14 cellular contexts compared by ENCODE assay signal in the genomic region with DNA sequence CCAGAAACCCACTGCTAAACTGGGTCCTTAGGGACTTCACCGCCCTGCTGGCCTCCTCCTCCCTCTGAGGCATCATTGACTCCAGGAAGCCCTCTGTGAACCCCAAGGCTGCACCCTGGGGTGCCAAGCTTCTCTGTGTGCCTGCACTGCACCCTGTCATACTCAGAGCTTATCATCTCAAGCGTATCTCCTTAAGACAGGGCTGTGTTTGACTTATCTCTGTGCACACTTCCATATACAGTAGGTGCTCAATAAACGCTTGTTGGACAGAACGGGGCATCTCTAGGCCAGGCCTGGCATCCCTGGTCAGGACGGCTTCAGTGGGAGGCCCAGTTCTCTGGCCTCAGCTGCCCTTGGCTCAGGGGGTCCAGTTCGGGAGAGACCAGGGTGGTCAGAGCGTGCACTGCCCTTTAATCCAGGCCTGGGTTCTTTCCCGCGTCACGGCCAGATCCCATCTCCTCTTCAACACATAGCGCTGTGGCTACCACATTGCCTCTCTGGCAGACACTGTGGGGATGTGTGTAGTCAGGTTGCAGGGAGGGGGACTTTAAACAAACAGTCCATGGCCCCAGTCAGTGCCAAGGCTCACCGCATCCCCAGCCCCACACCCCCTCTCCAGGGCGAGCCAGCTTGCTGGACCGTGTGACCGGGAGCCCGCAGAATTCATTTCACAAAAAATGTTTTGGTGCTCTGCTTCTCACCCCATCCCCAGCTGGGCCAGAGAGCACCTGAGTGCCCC. TPM values are rescaled to one million over a fixed set of nuclear protein-coding genes. Genes with fewer than 3 reads are reported as not detected.
DNase-seq lines count a peak whose midpoint lies in the region; ATAC-seq and TF ChIP-seq lines count a peak whose summit lies in the region.
"Had no signal": no experiment of that assay in that cellular context is flagged by ENCODE, and none has a peak within 500 bp of the region (broad histone marks: within the 10 kb centered on the region; RNA-seq: fewer than 3 reads in every experiment).

No MANE protein-coding gene starts in this region.

- no peaks in the 10 kb centered on the region for H3K36me3 Mint-ChIP-seq in CD4-positive, alpha-beta memory T cell
- H3K36me3 Mint-ChIP-seq: memory B cell had no signal

- H3K36me3 ChIP-seq in left ventricle myocardium inferior (no peaks in the 10 kb centered on the region), neuron (ENCODE audit: insufficient read depth, low read length) (no peaks in the 10 kb centered on the region)
- H3K36me3 ChIP-seq in CD4-positive, alpha-beta memory T cell (ENCODE audit: insufficient read depth, low read length), result no peaks in the 10 kb centered on the region

- peaks cover 21% of the 10 kb centered on the region for H3K4me1 ChIP-seq in left ventricle myocardium inferior
- peaks cover 12% of the 10 kb centered on the region for H3K4me1 ChIP-seq in neuron (ENCODE audit: insufficient read depth, low read length)
- no peaks in the 10 kb centered on the region for H3K4me1 ChIP-seq in CD4-positive, alpha-beta memory T cell (ENCODE audit: insufficient read depth, low read length)

- no peak overlapping the region for H3K4me3 Mint-ChIP-seq in stimulated activated naive CD8-positive, alpha-beta T cell treated with anti-CD3 and anti-CD28 coated beads, Interleukin-15, amount 100 ng/mL, for 72 hours
- H3K4me3 Mint-ChIP-seq in CD4-positive, alpha-beta memory T cell, result no peak overlapping the region
- H3K4me3 Mint-ChIP-seq: memory B cell had no signal

- no peaks in the 10 kb centered on the region for H3K9me3 Mint-ChIP-seq in stimulated activated naive CD8-positive, alpha-beta T cell treated with anti-CD3 and anti-CD28 coated beads, Interleukin-15, amount 100 ng/mL, for 72 hours
- H3K9me3 Mint-ChIP-seq in CD4-positive, alpha-beta memory T cell, result peaks cover 0 to 2% (median 0%) of the 10 kb centered on the region in 8 donors
- H3K9me3 Mint-ChIP-seq: memory B cell had no signal

- in situ Hi-C loops in ACHN (cut with HindIII; ENCODE audit: low pct_ligation_motif_present, low pct_unique_long_range_greater_than_20kb, low sequenced_read_pairs), result no loop called here

- DNase-seq in stimulated activated naive CD8-positive, alpha-beta T cell treated with anti-CD3 and anti-CD28 coated beads, Interleukin-15, amount 100 ng/mL, for 72 hours, result no peak
- DNase-seq in stimulated activated naive CD8-positive, alpha-beta T cell treated with anti-CD3 and anti-CD28 coated beads, Interleukin-15, Interleukin-2, amounts not matched to agents 100 U/mL and 50 U/mL, for 24 hours, result no peak
- no peak for DNase-seq in left ventricle myocardium inferior
- DNase-seq in activated CD4-positive, alpha-beta T cell treated with anti-CD3 and anti-CD28 coated beads for 48 hours, result no peak
- DNase-seq in ACHN, result no peak
- DNase-seq in CD4-positive, alpha-beta memory T cell, result no peak
- DNase-seq in MV-4-11 (lab: John Stamatoyannopoulos, UW), result no peak
- DNase-seq: activated CD4-positive, alpha-beta T cell treated with anti-CD3 and anti-CD28 coated beads, Interleukin-2, amount 50 U/mL, for 4 hours; activated T-cell treated with anti-CD3 and anti-CD28 coated beads, Interleukin-2, amount 50 U/mL, for 48 hours; dorsolateral prefrontal cortex; stimulated activated CD4-positive, alpha-beta T cell treated with anti-CD3 and anti-CD28 coated beads, Interleukin-4, amount 100 ng/mL, for 1 hour; T1000 had no signal

- ATAC-seq in stimulated activated naive CD8-positive, alpha-beta T cell treated with anti-CD3 and anti-CD28 coated beads, Interleukin-15, amount 100 ng/mL, for 72 hours, result peak; percentile 40
- ATAC-seq in stimulated activated naive CD8-positive, alpha-beta T cell treated with anti-CD3 and anti-CD28 coated beads, Interleukin-15, Interleukin-2, amounts not matched to agents 100 U/mL and 50 U/mL, for 24 hours, result no peak

- H3K27me3 ChIP-seq in left ventricle myocardium inferior (ENCODE audit: low read depth) (no peaks in the 10 kb centered on the region), neuron (ENCODE audit: insufficient read depth, low read length) (peaks cover 2% of the 10 kb centered on the region)
- H3K27me3 ChIP-seq in CD4-positive, alpha-beta memory T cell (ENCODE audit: insufficient read depth, low read length), result no peaks in the 10 kb centered on the region

- CTCF ChIA-PET in CD4-positive, alpha-beta memory T cell (lab: Charles Lee; ENCODE audit: partially characterized antibody), result no interaction called here

- TF ChIP-seq CTCF in left ventricle myocardium inferior (IDR thresholded peaks at IDR 0.05; ENCODE audit: borderline replicate concordance), result no peak

- H3K4me3 ChIP-seq in left ventricle myocardium inferior, result no peak overlapping the region
- H3K4me3 ChIP-seq in neuron (ENCODE audit: low read length), result peak overlapping the region; percentile 23
- no peak overlapping the region for H3K4me3 ChIP-seq in CD4-positive, alpha-beta memory T cell (ENCODE audit: low read length in 2 of 2)

- H3K27ac ChIP-seq in left ventricle myocardium inferior (replicated peaks), result peak overlapping the region; percentile 58
- no peak overlapping the region for H3K27ac ChIP-seq in CD4-positive, alpha-beta memory T cell (ENCODE audit: low read depth, low read length)

- H3K9me3 ChIP-seq in left ventricle myocardium inferior (replicated peaks), result no peaks in the 10 kb centered on the region
- no peaks in the 10 kb centered on the region for H3K9me3 ChIP-seq in neuron (ENCODE audit: low read length)
- H3K9me3 ChIP-seq in CD4-positive, alpha-beta memory T cell (ENCODE audit: control insufficient read depth in 1 of 2, low read length in 2 of 2), result no peaks in the 10 kb centered on the region

- peak overlapping the region; percentile 47 for H2AFZ ChIP-seq in neuron (ENCODE audit: low read depth, low read length)

- no peaks in the 10 kb centered on the region for H3K27me3 Mint-ChIP-seq in stimulated activated naive CD8-positive, alpha-beta T cell treated with anti-CD3 and anti-CD28 coated beads, Interleukin-15, amount 100 ng/mL, for 72 hours
- peaks cover 3 to 5% of the 10 kb centered on the region in 2 donors for H3K27me3 Mint-ChIP-seq in CD4-positive, alpha-beta memory T cell
- H3K27me3 Mint-ChIP-seq: memory B cell had no signal

- H3K27ac Mint-ChIP-seq in stimulated activated naive CD8-positive, alpha-beta T cell treated with anti-CD3 and anti-CD28 coated beads, Interleukin-15, amount 100 ng/mL, for 72 hours, result no peak overlapping the region
- H3K27ac Mint-ChIP-seq in CD4-positive, alpha-beta memory T cell, result no peak overlapping the region
- H3K27ac Mint-ChIP-seq: memory B cell had no signal

- intact Hi-C loops in left ventricle myocardium inferior (cut with micrococcal nuclease), result no loop called here
- intact Hi-C loops in CD4-positive, alpha-beta memory T cell (cut with micrococcal nuclease), result no loop called here

- POLR2A ChIA-PET in CD4-positive, alpha-beta memory T cell (lab: Charles Lee; ENCODE audit: partially characterized antibody), result no interaction called here

- no peaks in the 10 kb centered on the region for H3K4me1 Mint-ChIP-seq in stimulated activated naive CD8-positive, alpha-beta T cell treated with anti-CD3 and anti-CD28 coated beads, Interleukin-15, amount 100 ng/mL, for 72 hours
- H3K4me1 Mint-ChIP-seq in CD4-positive, alpha-beta memory T cell, result no peaks in the 10 kb centered on the region

RNA-seq across cellular contexts. Expression of a gene that starts 33.4 kb away (rescaled TPM):
- total RNA-seq in left ventricle myocardium inferior, result 35.7 TPM
- total RNA-seq in CD4-positive, alpha-beta memory T cell, result 10 to 100 TPM; 16.4 to 16.5 TPM
- polyA plus RNA-seq in CD4-positive, alpha-beta memory T cell, result 10 to 100 TPM; 15.5 to 20.1 TPM
